Comparison of ENCODE assay signal across 27 cellular contexts in genomic region chr20:4645621-4646020, GRCh38.
"Had no signal": no experiment of that assay in that cellular context is flagged by ENCODE, and none has a peak within 500 bp of the region (broad histone marks: within the 10 kb centered on the region; RNA-seq: fewer than 3 reads in every experiment).

No MANE protein-coding gene starts in this region.

- ATAC-seq: naive thymus-derived CD4-positive, alpha-beta T cell; natural killer cell treated with Interleukin-12 subunit alpha and Interleukin-12 subunit beta and Interleukin-15 and Interleukin-18, amount 100 ng/mL, for 72 hours; pancreas; psoas muscle; right cardiac atrium; right lobe of liver; stimulated activated effector memory CD8-positive, alpha-beta T cell treated with anti-CD3 and anti-CD28 coated beads, Interleukin-12 subunit alpha, Interleukin-12 subunit beta, amount 100 ng/mL, for 72 hours; stimulated activated naive B cell treated with anti-CD40 and anti-IgM and Interleukin-4, amounts not matched to agents 10 μg/mL and 1 μg/mL and 100 μg/mL, for 72 hours; upper lobe of right lung had no signal

- H3K27ac ChIP-seq: neutrophil, pancreas, psoas muscle, right lobe of liver, sigmoid colon, stomach, thoracic aorta, thyroid gland, tibial nerve, upper lobe of right lung, uterus had no signal

- H3K4me3 Mint-ChIP-seq: naive thymus-derived CD4-positive, alpha-beta T cell; natural killer cell treated with Interleukin-12 subunit alpha and Interleukin-12 subunit beta and Interleukin-15 and Interleukin-18, amount 100 ng/mL, for 72 hours; nephron progenitor cell; neural crest cell; stimulated activated effector memory CD8-positive, alpha-beta T cell treated with anti-CD3 and anti-CD28 coated beads, Interleukin-12 subunit alpha, Interleukin-12 subunit beta, amount 100 ng/mL, for 72 hours; stimulated activated naive B cell treated with anti-CD40 and anti-IgM and Interleukin-4, amounts not matched to agents 10 μg/mL and 1 μg/mL and 100 μg/mL, for 72 hours; stimulated activated naive CD8-positive, alpha-beta T cell treated with anti-CD3 and anti-CD28 coated beads, Interleukin-15, Interleukin-2, amounts not matched to agents 100 ng/mL and 50 ng/mL, for 24 hours; type B pancreatic cell had no signal

- H3K27ac Mint-ChIP-seq: naive thymus-derived CD4-positive, alpha-beta T cell; natural killer cell treated with Interleukin-12 subunit alpha and Interleukin-12 subunit beta and Interleukin-15 and Interleukin-18, amount 100 ng/mL, for 72 hours; nephron progenitor cell; stimulated activated effector memory CD8-positive, alpha-beta T cell treated with anti-CD3 and anti-CD28 coated beads, Interleukin-12 subunit alpha, Interleukin-12 subunit beta, amount 100 ng/mL, for 72 hours; stimulated activated naive B cell treated with anti-CD40 and anti-IgM and Interleukin-4, amounts not matched to agents 10 μg/mL and 1 μg/mL and 100 μg/mL, for 72 hours; stimulated activated naive CD8-positive, alpha-beta T cell treated with anti-CD3 and anti-CD28 coated beads, Interleukin-15, Interleukin-2, amounts not matched to agents 100 ng/mL and 50 ng/mL, for 24 hours; type B pancreatic cell had no signal

- H3K36me3 ChIP-seq: neutrophil, pancreas, right lobe of liver, sigmoid colon, stomach, thoracic aorta, thyroid gland, tibial nerve, upper lobe of right lung, uterus had no signal

- H3K4me1 Mint-ChIP-seq: naive thymus-derived CD4-positive, alpha-beta T cell; nephron progenitor cell; neural crest cell; stimulated activated effector memory CD8-positive, alpha-beta T cell treated with anti-CD3 and anti-CD28 coated beads, Interleukin-12 subunit alpha, Interleukin-12 subunit beta, amount 100 ng/mL, for 72 hours had no signal

- DNase-seq: naive thymus-derived CD4-positive, alpha-beta T cell; nephron progenitor cell; nucleus accumbens; pancreas; psoas muscle; right cardiac atrium; right lobe of liver; sigmoid colon; small intestine; stimulated activated CD4-positive, alpha-beta T cell treated with anti-CD3 and anti-CD28 coated beads, Interleukin-15, amount 100 ng/mL, for 24 hours; stimulated activated CD4-positive, alpha-beta T cell treated with anti-CD3 and anti-CD28 coated beads, Interleukin-2, amount 100 ng/mL, for 24 hours; stimulated activated CD4-positive, alpha-beta T cell treated with anti-CD3 and anti-CD28 coated beads, Interleukin-2, amount 100 ng/mL, for 48 hours; stimulated activated CD4-positive, alpha-beta T cell treated with anti-CD3 and anti-CD28 coated beads, Interleukin-4, amount 100 ng/mL, for 24 hours; stimulated activated naive B cell treated with anti-CD40 and anti-IgM and Interleukin-4, amounts not matched to agents 10 μg/mL and 1 μg/mL and 100 μg/mL, for 72 hours; stimulated activated naive CD4-positive, alpha-beta T cell treated with Interleukin-2 at 50 U/mL for 16 hours; stomach; thyroid gland; upper lobe of right lung; uterus had no signal

- H3K4me3 ChIP-seq: pancreas, psoas muscle, right lobe of liver, sigmoid colon, stomach, thoracic aorta, thyroid gland, tibial nerve, upper lobe of right lung, uterus had no signal

- H3K4me1 ChIP-seq: pancreas, psoas muscle, right lobe of liver, sigmoid colon, stomach, thyroid gland, tibial nerve, upper lobe of right lung, uterus had no signal

- H3K36me3 Mint-ChIP-seq: stimulated activated effector memory CD8-positive, alpha-beta T cell treated with anti-CD3 and anti-CD28 coated beads, Interleukin-12 subunit alpha, Interleukin-12 subunit beta, amount 100 ng/mL, for 72 hours had no signal

- H3K9me3 ChIP-seq: pancreas, psoas muscle, right lobe of liver, thoracic aorta, thyroid gland, upper lobe of right lung, uterus had no signal

- H3K27me3 Mint-ChIP-seq: natural killer cell treated with Interleukin-12 subunit alpha and Interleukin-12 subunit beta and Interleukin-15 and Interleukin-18, amount 100 ng/mL, for 72 hours; stimulated activated naive B cell treated with anti-CD40 and anti-IgM and Interleukin-4, amounts not matched to agents 10 μg/mL and 1 μg/mL and 100 μg/mL, for 72 hours; stimulated activated naive CD8-positive, alpha-beta T cell treated with anti-CD3 and anti-CD28 coated beads, Interleukin-15, Interleukin-2, amounts not matched to agents 100 ng/mL and 50 ng/mL, for 24 hours had no signal
